In genomic region chr5:1799110-1799601, GRCh38 we compare ENCODE assay signal across 8 cellular contexts. TPM values are rescaled to one million over a fixed set of nuclear protein-coding genes. Genes with fewer than 3 reads are reported as not detected.
DNase-seq lines count a peak whose midpoint lies in the region; TF ChIP-seq lines count a peak whose summit lies in the region.

No MANE protein-coding gene starts in this region.

- H2BK20ac ChIP-seq in H9 (ENCODE audit: low read depth, low read length, poor library complexity, severe bottlenecking) = no peak overlapping the region

- no peak overlapping the region for H4K8ac ChIP-seq in H9 (replicated peaks; ENCODE audit: insufficient read length, low read depth, low read length)

- H3K56ac ChIP-seq in H9 (ENCODE audit: insufficient read length, low read depth, low read length) = no peak overlapping the region

- no peak overlapping the region for H3K23ac ChIP-seq in H9 (ENCODE audit: insufficient read length, low read depth, low read length)

- H2BK15ac ChIP-seq in H9 (ENCODE audit: low read depth, low read length) = no peak overlapping the region

- H4K5ac ChIP-seq in H9 (ENCODE audit: insufficient read length, low read depth, low read length) = no peak overlapping the region

- no peak overlapping the region for H2AK5ac ChIP-seq in H9 (ENCODE audit: insufficient read length, low read length)

- no CpG with 5 or more reads among the region's 35 CpGs for WGBS in H9 (ENCODE audit: extremely low coverage, insufficient read length, low lambda C conversion rate)
- WGBS in smooth muscle cell (ENCODE audit: low lambda C conversion rate) = 4% methylated on average over 17 of the region's 35 CpGs

- H3K79me1 ChIP-seq in H9 (ENCODE audit: insufficient read depth, low read depth, low read length, poor library complexity, severe bottlenecking) = peaks cover 6% of the 10 kb centered on the region

- H3K14ac ChIP-seq in H9 (ENCODE audit: insufficient read depth, low read length) = peak overlapping the region; percentile 78

- H3T11ph ChIP-seq in H9 (ENCODE audit: low read length) = no peak overlapping the region

- H3K4me1 ChIP-seq in H9 (ENCODE audit: insufficient read depth, low read length) (no peaks in the 10 kb centered on the region), ascending aorta (peaks cover 4 to 14% of the 10 kb centered on the region in 2 donors), smooth muscle cell (ENCODE audit: low read depth) (peaks cover 10% of the 10 kb centered on the region)

- no peaks in the 10 kb centered on the region for H4K20me1 ChIP-seq in H9 (ENCODE audit: control insufficient read depth, insufficient read depth, insufficient read length)
- no peaks in the 10 kb centered on the region for H4K20me1 ChIP-seq in smooth muscle cell (ENCODE audit: low read depth)

- H3K27ac ChIP-seq in H9 (ENCODE audit: insufficient read length, low read depth, low read length) = no peak overlapping the region
- H3K27ac ChIP-seq in ascending aorta = peak overlapping the region; percentile 63 to 80
- H3K27ac ChIP-seq in smooth muscle cell (ENCODE audit: low read depth) = peak overlapping the region; percentile 81

- H2AFZ ChIP-seq in H9 (ENCODE audit: low read length) (no peak overlapping the region), smooth muscle cell (ENCODE audit: low read depth) (peak overlapping the region; percentile 65)

- H3K36me3 ChIP-seq in MG63 = peaks cover 59% of the 10 kb centered on the region
- H3K36me3 ChIP-seq in ascending aorta = peaks cover 13 to 28% of the 10 kb centered on the region in 2 donors
- no peaks in the 10 kb centered on the region for H3K36me3 ChIP-seq in smooth muscle cell (ENCODE audit: low read depth)

- DNase-seq in NCI-H1694 treated with DMSO at 0.1 percent for 48 hours (lab: John Stamatoyannopoulos, UW) (peak; percentile 7), NCI-H1694 (lab: John Stamatoyannopoulos, UW) (no peak), H9 (no peak), MG63 (peak; percentile 56), ascending aorta (ENCODE audit: low spot score in 2 of 2) (no peak), smooth muscle cell (lab: John Stamatoyannopoulos, UW; ENCODE audit: unreplicated experiment) (no peak)
- DNase-seq in effector CD8-positive, alpha-beta T cell (lab: John Stamatoyannopoulos, UW) = no peak

- H3K9ac ChIP-seq in H9 (ENCODE audit: extremely low read depth, insufficient read length, low read length) = peak overlapping the region; percentile 88
- H3K9ac ChIP-seq in smooth muscle cell (ENCODE audit: low read depth) = peak overlapping the region; percentile 89

- TF ChIP-seq CTCF in H9 (conservative IDR thresholded peaks at IDR 0.05) (no peak), ascending aorta (IDR thresholded peaks at IDR 0.05) (no peak), smooth muscle cell (IDR thresholded peaks at IDR 0.05; ENCODE audit: borderline replicate concordance, insufficient read depth, poor library complexity, severe bottlenecking) (no peak)

- peaks cover 22% of the 10 kb centered on the region in 2 experiments for H3K4me1 Mint-ChIP-seq in H9

- no peak overlapping the region for H3K18ac ChIP-seq in H9 (ENCODE audit: insufficient read length, low read depth, low read length)

- H3K4me2 ChIP-seq in H9 (ENCODE audit: insufficient read depth, insufficient read length, low read length) = peak overlapping the region; percentile 99
- peak overlapping the region; percentile 93 for H3K4me2 ChIP-seq in smooth muscle cell

- no peaks in the 10 kb centered on the region for H3F3A ChIP-seq in smooth muscle cell (ENCODE audit: low read depth)

- H3K4me3 Mint-ChIP-seq in H9 = peak overlapping the region; percentile 95 to 96

- H3K27me3 Mint-ChIP-seq in H9 (ENCODE audit: low read depth) = no peaks in the 10 kb centered on the region

- peaks cover 0 to 3% of the 10 kb centered on the region in 2 experiments; a peak in 1 of 5 replicates for H3K9me3 Mint-ChIP-seq in H9

- intact Hi-C loops in ascending aorta (cut with DNase I) = loop anchor here (2.0 kb wide), 2 partner anchors 454 to 1186 kb away; partner anchors contain the start of genes CEP72 and CLPTM1L

- H2BK12ac ChIP-seq in H9 (ENCODE audit: insufficient read length, low read depth, low read length) = no peak overlapping the region

- H3K27me3 ChIP-seq in H9 (ENCODE audit: insufficient read depth, low read length) (no peaks in the 10 kb centered on the region), MG63 (no peaks in the 10 kb centered on the region), ascending aorta (no peaks in the 10 kb centered on the region), smooth muscle cell (ENCODE audit: low read depth) (no peaks in the 10 kb centered on the region)

- no peak overlapping the region for H2BK5ac ChIP-seq in H9 (ENCODE audit: insufficient read length, low read length)

- peaks cover 13% of the 10 kb centered on the region; the same call in 1 of the 2 replicates for H3K79me2 ChIP-seq in H9 (ENCODE audit: insufficient read depth, low read length)
- peaks cover 41% of the 10 kb centered on the region for H3K79me2 ChIP-seq in smooth muscle cell (ENCODE audit: low read depth)

- H3K9me3 ChIP-seq in H9 (ENCODE audit: control insufficient read depth, low read depth, low read length) = no peaks in the 10 kb centered on the region
- peaks cover 5% of the 10 kb centered on the region for H3K9me3 ChIP-seq in MG63
- no peaks in the 10 kb centered on the region for H3K9me3 ChIP-seq in ascending aorta
- H3K9me3 ChIP-seq in iPS-18c (ENCODE audit: control insufficient read depth, insufficient read depth, low read length) = no peaks in the 10 kb centered on the region
- no peaks in the 10 kb centered on the region for H3K9me3 ChIP-seq in smooth muscle cell (replicated peaks; ENCODE audit: low read depth)

- peaks cover 28 to 47% (median 45%) of the 10 kb centered on the region in 3 experiments for H3K36me3 Mint-ChIP-seq in H9 (ENCODE audit: insufficient read depth in 1 of 3, low read depth in 3 of 3)

- no peak overlapping the region for H2BK120ac ChIP-seq in H9 (ENCODE audit: low read depth, low read length, poor library complexity, severe bottlenecking)

- H3K4me3 ChIP-seq in MG63 = peak overlapping the region; percentile 91
- H3K4me3 ChIP-seq in ascending aorta = peak overlapping the region; percentile 80 to 97
- H3K4me3 ChIP-seq in iPS-18c (ENCODE audit: insufficient read depth, low read depth, low read length) = peak overlapping the region; percentile 63
- H3K4me3 ChIP-seq in smooth muscle cell = peak overlapping the region; percentile 87

- no peak overlapping the region for H4K91ac ChIP-seq in H9 (ENCODE audit: insufficient read length, low read depth, low read length)

- H3K27ac Mint-ChIP-seq in H9 = peak overlapping the region in 1 of 3 experiments; percentile 35; a peak in 1 of 7 replicates

- H3K4ac ChIP-seq in H9 (ENCODE audit: low read depth, low read length) = no peak overlapping the region

- peaks cover 14% of the 10 kb centered on the region for H3K23me2 ChIP-seq in H9 (ENCODE audit: insufficient read length, low read depth, low read length, poor library complexity, severe bottlenecking)

RNA-seq across cellular contexts. Expression of gene MRPL36, which starts 0.5 kb away (rescaled TPM):
- total RNA-seq in H9 (2021) = 67.3 and 68.9 TPM in 2 replicates
- total RNA-seq in MG63 (2014; rRNA removed; shearing (Covaris generic); ENCODE audit: low replicate concordance) = 188 and 248 TPM in 2 replicates
- total RNA-seq in ascending aorta = 21.4 TPM
- total RNA-seq in smooth muscle cell = 42.9 and 51.0 TPM in 2 replicates
- 110 and 126 TPM in 2 replicates for polyA plus RNA-seq in smooth muscle cell

RNA-seq across cellular contexts. Expression of gene NDUFS6, which starts 2.1 kb away (rescaled TPM):
- total RNA-seq in H9 (2021) (62.5 and 63.7 TPM in 2 replicates), ascending aorta (29.8 TPM), smooth muscle cell (37.7 and 50.8 TPM in 2 replicates)
- 172 and 215 TPM in 2 replicates for total RNA-seq in MG63 (2014; rRNA removed; shearing (Covaris generic); ENCODE audit: low replicate concordance)
- polyA plus RNA-seq in smooth muscle cell = 146 and 153 TPM in 2 replicates

Comparison
In these comparisons a context has a peak if more than half of its experiments do, and no peak if none do; other contexts are left out.
1. DNase-seq: peak in NCI-H1694 treated with DMSO at 0.1 percent for 48 hours (single experiment) and MG63 (single experiment); none in NCI-H1694 (single experiment), H9 (single experiment), ascending aorta (0 of 2), smooth muscle cell (single experiment) and effector CD8-positive, alpha-beta T cell (single experiment).
2. Peak in every context shown above with its lines, with median percentiles within 50 percentile points of each other: H3K4me3 ChIP-seq.